7 cellular contexts compared by ENCODE assay signal in the genomic region with DNA sequence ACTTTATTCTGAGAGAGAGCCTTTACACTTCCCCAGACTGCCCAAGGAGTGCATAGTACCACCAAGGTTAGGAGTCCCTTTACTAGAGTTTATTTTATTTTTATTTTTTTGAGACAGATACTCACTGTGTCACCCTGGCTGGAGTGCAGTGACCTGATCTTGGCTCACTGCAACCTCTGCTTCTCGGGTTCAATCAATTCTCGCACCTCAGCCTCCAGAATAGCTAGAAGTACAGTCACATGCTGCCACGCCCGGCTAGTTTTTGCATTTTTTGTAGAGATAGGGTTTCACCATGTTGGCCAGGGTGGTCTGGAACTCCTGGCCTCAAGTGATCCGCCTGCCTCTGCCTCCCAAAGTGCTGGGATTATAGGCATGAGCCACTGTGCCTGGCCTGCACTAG.
DNase-seq lines count a peak whose midpoint lies in the region; ATAC-seq, FAIRE-seq and TF ChIP-seq lines count a peak whose summit lies in the region.
"Not testable (repeated sequence)": the region's sequence is repeated elsewhere in the genome, so short reads cannot be mapped to it uniquely, and the experiment has no call there.

No MANE protein-coding gene starts in this region.

- H3K36me3 Mint-ChIP-seq in astrocyte (ENCODE audit: low read depth, unreplicated experiment); natural killer cell treated with Interleukin-12 subunit alpha and Interleukin-12 subunit beta and Interleukin-15 and Interleukin-18, amount 100 ng/mL, for 72 hours: not testable (repeated sequence)

- not testable (repeated sequence) for TF ChIP-seq POLR2A in erythroblast (IDR thresholded peaks at IDR 0.05; ENCODE audit: low read length)

- not testable (repeated sequence) for H3F3A ChIP-seq in smooth muscle cell (ENCODE audit: low read depth)

- H3K4me3 ChIP-seq in astrocyte (ENCODE audit: insufficient read depth, low read depth, low read length); coronary artery; smooth muscle cell: not testable (repeated sequence)

- DNase-seq in Caki2 (ENCODE audit: low read depth) (peak; percentile 25), coronary artery (ENCODE audit: low spot score) (peak; percentile 7), erythroblast (lab: John Stamatoyannopoulos, UW) (peak; percentile 44 to 60)
- not testable (repeated sequence) for DNase-seq in GM19239 (ENCODE audit: insufficient read length, low spot score); astrocyte (ENCODE audit: low read depth); smooth muscle cell (lab: John Stamatoyannopoulos, UW; ENCODE audit: unreplicated experiment)
- DNase-seq in natural killer cell treated with Interleukin-12 subunit alpha and Interleukin-12 subunit beta and Interleukin-15 and Interleukin-18, amount 100 ng/mL, for 72 hours (ENCODE audit: low spot score) = peak; percentile 26

- not testable (repeated sequence) for H3K9me3 ChIP-seq in astrocyte (ENCODE audit: insufficient read depth, low read depth, low read length); smooth muscle cell (replicated peaks; ENCODE audit: low read depth)

- not testable (repeated sequence) for H3K27ac Mint-ChIP-seq in astrocyte (ENCODE audit: unreplicated experiment); natural killer cell treated with Interleukin-12 subunit alpha and Interleukin-12 subunit beta and Interleukin-15 and Interleukin-18, amount 100 ng/mL, for 72 hours

- H3K4me1 ChIP-seq in astrocyte (ENCODE audit: insufficient read depth, low read length); smooth muscle cell (ENCODE audit: low read depth): not testable (repeated sequence)

- TF ChIP-seq CTCF in astrocyte (IDR thresholded peaks at IDR 0.05; ENCODE audit: insufficient read depth, low read depth, low read length); coronary artery (IDR thresholded peaks at IDR 0.05); smooth muscle cell (IDR thresholded peaks at IDR 0.05; ENCODE audit: borderline replicate concordance, insufficient read depth, poor library complexity, severe bottlenecking): not testable (repeated sequence)

- not testable (repeated sequence) for H3K4me3 Mint-ChIP-seq in astrocyte (ENCODE audit: unreplicated experiment); natural killer cell treated with Interleukin-12 subunit alpha and Interleukin-12 subunit beta and Interleukin-15 and Interleukin-18, amount 100 ng/mL, for 72 hours

- H3K9me3 Mint-ChIP-seq in astrocyte (ENCODE audit: unreplicated experiment); natural killer cell treated with Interleukin-12 subunit alpha and Interleukin-12 subunit beta and Interleukin-15 and Interleukin-18, amount 100 ng/mL, for 72 hours: not testable (repeated sequence)

- not testable (repeated sequence) for H2AFZ ChIP-seq in astrocyte (ENCODE audit: low read depth, low read length); smooth muscle cell (ENCODE audit: low read depth)

- FAIRE-seq in GM19239 (lab: Jason Lieb, UNC) (peak; percentile 11), astrocyte (lab: Jason Lieb, UNC) (peak; percentile 89)

- not testable (repeated sequence) for ATAC-seq in natural killer cell treated with Interleukin-12 subunit alpha and Interleukin-12 subunit beta and Interleukin-15 and Interleukin-18, amount 100 ng/mL, for 72 hours

- H3K9ac ChIP-seq in astrocyte (ENCODE audit: low read length); smooth muscle cell (ENCODE audit: low read depth): not testable (repeated sequence)

- not testable (repeated sequence) for H3K27me3 ChIP-seq in astrocyte (ENCODE audit: insufficient read depth, low read length); smooth muscle cell (ENCODE audit: low read depth)

- not testable (repeated sequence) for H3K27ac ChIP-seq in astrocyte (ENCODE audit: low read depth, low read length); coronary artery; smooth muscle cell (ENCODE audit: low read depth)

- WGBS in smooth muscle cell (ENCODE audit: low lambda C conversion rate) = 74% methylated on average over 5 of the region's 5 CpGs

- not testable (repeated sequence) for H3K4me2 ChIP-seq in astrocyte (ENCODE audit: low read length)
- H3K4me2 ChIP-seq in smooth muscle cell = peak overlapping the region; percentile 26

- H3K36me3 ChIP-seq in astrocyte (ENCODE audit: insufficient read depth, low read length); smooth muscle cell (ENCODE audit: low read depth): not testable (repeated sequence)

- in situ Hi-C loops in Caki2 (cut with HindIII; ENCODE audit: low pct_unique_long_range_greater_than_20kb, low sequenced_read_pairs) = not testable (repeated sequence)

- H3K27me3 Mint-ChIP-seq in astrocyte (ENCODE audit: low read depth, unreplicated experiment) = not testable (repeated sequence)
- H3K27me3 Mint-ChIP-seq in natural killer cell treated with Interleukin-12 subunit alpha and Interleukin-12 subunit beta and Interleukin-15 and Interleukin-18, amount 100 ng/mL, for 72 hours = peaks cover 0 to 11% of the 10 kb centered on the region in 2 donors

- not testable (repeated sequence) for H3K79me2 ChIP-seq in astrocyte (ENCODE audit: insufficient read depth, low read length); smooth muscle cell (ENCODE audit: low read depth)

- not testable (repeated sequence) for H4K20me1 ChIP-seq in astrocyte (ENCODE audit: insufficient read depth, low read length); smooth muscle cell (ENCODE audit: low read depth)

- H3K4me1 Mint-ChIP-seq in astrocyte (ENCODE audit: low read depth, unreplicated experiment); natural killer cell treated with Interleukin-12 subunit alpha and Interleukin-12 subunit beta and Interleukin-15 and Interleukin-18, amount 100 ng/mL, for 72 hours (ENCODE audit: low read depth in 2 of 2): not testable (repeated sequence)
